Comparison of ENCODE assay signal across 22 cellular contexts in the genomic region with DNA sequence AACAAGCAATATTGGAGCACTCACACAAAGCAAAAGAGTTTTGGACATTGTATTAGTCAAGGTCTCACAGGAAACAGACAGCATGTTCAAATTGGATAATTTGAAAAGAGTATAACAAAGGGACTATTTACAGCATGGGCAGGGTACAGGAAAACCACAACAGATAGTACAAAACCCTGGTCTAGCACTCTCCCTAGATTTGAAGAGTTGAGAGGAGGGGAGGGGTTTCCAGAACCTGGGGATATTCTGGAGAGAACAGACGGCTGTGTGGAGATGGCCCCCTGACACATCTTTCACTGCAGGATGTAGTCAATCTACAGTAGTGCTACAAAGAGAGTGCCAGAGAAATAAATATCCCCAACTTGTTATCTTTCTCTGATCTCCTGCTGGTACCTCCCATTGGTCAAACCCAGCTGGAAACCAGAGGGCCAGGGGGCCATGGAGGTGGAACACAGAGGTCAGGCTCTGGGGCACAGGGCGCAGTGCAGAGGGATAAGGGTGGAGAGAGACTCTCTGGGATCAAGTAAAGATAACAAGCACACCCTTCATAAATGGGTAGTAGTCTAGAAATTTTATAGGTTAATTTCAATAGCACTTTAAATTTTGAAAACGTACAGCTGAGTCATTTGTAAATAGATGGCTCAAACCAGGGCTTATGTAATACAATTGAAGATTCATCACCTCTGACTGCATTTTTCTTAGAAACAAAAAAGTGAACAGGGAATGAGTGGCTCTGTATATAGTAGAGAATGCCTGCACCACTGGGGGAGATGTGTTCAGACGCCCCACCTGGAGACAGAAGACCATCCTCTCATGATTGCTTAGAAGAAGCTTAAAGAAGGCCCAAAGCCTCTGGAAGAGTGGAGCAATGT. TPM values are rescaled to one million over a fixed set of nuclear protein-coding genes. Genes with fewer than 3 reads are reported as not detected.
DNase-seq lines count a peak whose midpoint lies in the region; ATAC-seq and TF ChIP-seq lines count a peak whose summit lies in the region.
"Had no signal": no experiment of that assay in that cellular context is flagged by ENCODE, and none has a peak within 500 bp of the region (broad histone marks: within the 10 kb centered on the region; RNA-seq: fewer than 3 reads in every experiment).

No MANE protein-coding gene starts in this region.

- no peak overlapping the region for H3K4me3 ChIP-seq in BLaER1
- no peak overlapping the region for H3K4me3 ChIP-seq in neural progenitor cell

- H3K9me3 Mint-ChIP-seq in neural progenitor cell = peaks cover 3% of the 10 kb centered on the region
- H3K9me3 Mint-ChIP-seq: activated T-cell treated with anti-CD3 and anti-CD28 coated beads, Interleukin-2, amount 50 U/mL, for 72 hours; central memory CD8-positive, alpha-beta T cell; T-helper 2 cell treated with Interferon-gamma antibody and Interleukin-4, amounts not matched to agents 5 μg/mL and 100 μg/mL, for 36 hours had no signal

- no peaks in the 10 kb centered on the region for H3K9me3 ChIP-seq in BLaER1
- no peaks in the 10 kb centered on the region for H3K9me3 ChIP-seq in neural progenitor cell (ENCODE audit: low read depth)
- H3K9me3 ChIP-seq: Caco-2 had no signal

- TF ChIP-seq CTCF in neural progenitor cell (IDR thresholded peaks at IDR 0.05) = no peak

- no peak overlapping the region for H3K27ac ChIP-seq in BLaER1
- peak overlapping the region; percentile 87 for H3K27ac ChIP-seq in caudate nucleus (ENCODE audit: low read depth, low read length)
- H3K27ac ChIP-seq in neural progenitor cell = no peak overlapping the region

- no peak overlapping the region for H3K4me3 Mint-ChIP-seq in neural progenitor cell
- H3K4me3 Mint-ChIP-seq: activated CD8-positive, alpha-beta T cell treated with anti-CD3 and anti-CD28 coated beads, Interleukin-2, amount 10 ng/mL, durations not matched to agents 7 days and 5 days; activated naive CD8-positive, alpha-beta T cell treated with anti-CD3 and anti-CD28 coated beads, Interleukin-2, amount 10 ng/mL, durations not matched to agents 7 days and 5 days; activated T-cell treated with anti-CD3 and anti-CD28 coated beads, Interleukin-2, amount 50 U/mL, for 72 hours; central memory CD8-positive, alpha-beta T cell; T-helper 2 cell treated with Interferon-gamma antibody and Interleukin-4, amounts not matched to agents 5 μg/mL and 100 μg/mL, for 36 hours had no signal

- ATAC-seq in GM21367 (IDR thresholded peaks at IDR 0.05; ENCODE audit: unreplicated experiment) = no peak
- ATAC-seq: activated CD8-positive, alpha-beta T cell treated with anti-CD3 and anti-CD28 coated beads, Interleukin-2, amount 10 ng/mL, durations not matched to agents 7 days and 5 days; HCT116 had no signal

- H3K79me2 ChIP-seq in neural progenitor cell (ENCODE audit: low read depth) = no peaks in the 10 kb centered on the region

- H3F3A ChIP-seq in neural progenitor cell (ENCODE audit: low read depth) = no peaks in the 10 kb centered on the region

- H3K27me3 ChIP-seq in BLaER1 = no peaks in the 10 kb centered on the region
- H3K27me3 ChIP-seq in neural progenitor cell = no peaks in the 10 kb centered on the region

- H3K4me2 ChIP-seq in BLaER1 (peak overlapping the region; percentile 46), neural progenitor cell (no peak overlapping the region)

- H2AFZ ChIP-seq in neural progenitor cell (replicated peaks) = no peak overlapping the region

- H3K4me1 ChIP-seq in BLaER1 (peaks cover 16% of the 10 kb centered on the region), neural progenitor cell (peaks cover 19% of the 10 kb centered on the region)
- H3K4me1 ChIP-seq: Caco-2 had no signal

- peaks cover 3% of the 10 kb centered on the region for H3K27me3 Mint-ChIP-seq in neural progenitor cell (ENCODE audit: insufficient read depth, low read depth)

- H3K4me1 Mint-ChIP-seq in neural progenitor cell = peaks cover 35% of the 10 kb centered on the region
- H3K4me1 Mint-ChIP-seq: activated naive CD8-positive, alpha-beta T cell treated with anti-CD3 and anti-CD28 coated beads, Interleukin-2, amount 10 ng/mL, durations not matched to agents 7 days and 5 days; central memory CD8-positive, alpha-beta T cell had no signal

- H3K9ac ChIP-seq in BLaER1 (no peak overlapping the region), neural progenitor cell (no peak overlapping the region)

- H3K36me3 ChIP-seq in BLaER1 (no peaks in the 10 kb centered on the region), neural progenitor cell (no peaks in the 10 kb centered on the region)

- DNase-seq in HT1080 (ENCODE audit: low read depth) (peak; percentile 54), caudate nucleus (lab: John Stamatoyannopoulos, UW) (peak in 1 of 61 donors; percentile 9), neural progenitor cell (ENCODE audit: low spot score) (no peak), CD1c-positive myeloid dendritic cell (ENCODE audit: extremely low spot score) (no peak), hypothalamus (lab: John Stamatoyannopoulos, UW) (no peak), superior temporal gyrus (ENCODE audit: extremely low spot score) (no peak)
- DNase-seq: activated CD8-positive, alpha-beta T cell treated with anti-CD3 and anti-CD28 coated beads, Interleukin-2, amount 10 ng/mL, durations not matched to agents 7 days and 5 days; activated naive CD8-positive, alpha-beta T cell treated with anti-CD3 and anti-CD28 coated beads, Interleukin-2, amount 10 ng/mL, durations not matched to agents 7 days and 5 days; activated T-cell treated with anti-CD3 and anti-CD28 coated beads, Interleukin-2, amount 50 U/mL, for 72 hours; Caco-2; effector memory CD4-positive, alpha-beta T cell; KG1; NCI-H1048; NCI-H2171; NCI-H774; retina had no signal

- H4K20me1 ChIP-seq in BLaER1 (no peaks in the 10 kb centered on the region), neural progenitor cell (ENCODE audit: low read depth) (no peaks in the 10 kb centered on the region)

- H3K27ac Mint-ChIP-seq in neural progenitor cell = peak overlapping the region; percentile 57
- H3K27ac Mint-ChIP-seq: activated CD8-positive, alpha-beta T cell treated with anti-CD3 and anti-CD28 coated beads, Interleukin-2, amount 10 ng/mL, durations not matched to agents 7 days and 5 days; activated naive CD8-positive, alpha-beta T cell treated with anti-CD3 and anti-CD28 coated beads, Interleukin-2, amount 10 ng/mL, durations not matched to agents 7 days and 5 days; activated T-cell treated with anti-CD3 and anti-CD28 coated beads, Interleukin-2, amount 50 U/mL, for 72 hours; T-helper 2 cell treated with Interferon-gamma antibody and Interleukin-4, amounts not matched to agents 5 μg/mL and 100 μg/mL, for 36 hours had no signal

- H3K36me3 Mint-ChIP-seq in neural progenitor cell = no peaks in the 10 kb centered on the region
- H3K36me3 Mint-ChIP-seq: activated naive CD8-positive, alpha-beta T cell treated with anti-CD3 and anti-CD28 coated beads, Interleukin-2, amount 10 ng/mL, durations not matched to agents 7 days and 5 days had no signal

RNA-seq across cellular contexts. Expression of a gene that starts 25.7 kb away (rescaled TPM):
- total RNA-seq in HT1080 (2014; rRNA removed; shearing (Covaris generic)) = 0.03 and 0.13 TPM in 2 replicates
- polyA plus RNA-seq in HT1080 (2015; cell fraction: cytosol; rRNA removed) = 0.44 and 0.53 TPM in 2 replicates
- polyA plus RNA-seq in HT1080 (2015; cell fraction: nucleus; rRNA removed) = 0.25 and 0.57 TPM in 2 replicates
- 5.8 and 6.7 TPM in 2 replicates for total RNA-seq in neural progenitor cell (ENCODE audit: low replicate concordance)
- total RNA-seq: activated CD8-positive, alpha-beta T cell treated with anti-CD3 and anti-CD28 coated beads, Interleukin-2, amount 10 ng/mL, durations not matched to agents 7 days and 5 days; Caco-2; mononuclear cell had no signal
